8 cellular contexts compared by ENCODE assay signal in the genomic region with DNA sequence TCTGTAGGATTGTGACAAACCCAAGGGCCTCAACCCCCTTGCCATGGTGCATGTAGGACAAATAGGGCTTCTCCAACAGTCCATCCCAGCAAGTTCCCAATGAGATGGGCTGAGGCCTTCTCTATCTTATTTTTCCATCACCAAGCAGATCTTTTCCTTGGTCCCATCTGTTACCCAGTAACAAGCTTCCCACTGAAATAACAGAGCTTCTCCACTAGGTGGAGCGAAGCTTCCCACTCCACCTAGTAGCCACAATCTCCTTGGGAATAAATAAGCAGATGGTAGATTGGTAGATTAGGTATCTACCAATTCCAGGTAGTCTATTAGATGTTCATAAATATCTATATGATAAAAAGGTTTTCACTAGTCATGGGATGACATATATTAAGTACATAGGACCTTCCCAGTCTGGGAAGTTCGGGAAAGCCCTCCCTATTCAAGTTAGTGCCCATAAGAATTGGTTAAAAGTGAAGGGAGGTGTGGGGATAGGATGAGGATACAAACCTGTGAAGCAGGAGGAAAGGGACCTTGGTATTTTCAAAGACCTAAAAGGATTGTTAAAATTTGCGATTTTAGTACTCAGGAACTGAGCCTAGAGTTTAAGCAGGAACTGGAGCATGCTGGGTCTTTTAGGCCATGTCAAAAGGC. TPM values are rescaled to one million over a fixed set of nuclear protein-coding genes. Genes with fewer than 3 reads are reported as not detected.
DNase-seq lines count a peak whose midpoint lies in the region; ATAC-seq and TF ChIP-seq lines count a peak whose summit lies in the region.

No MANE protein-coding gene starts in this region.

- no peaks in the 10 kb centered on the region for H3K36me3 Mint-ChIP-seq in neural crest cell (ENCODE audit: low read depth)
- no peaks in the 10 kb centered on the region for H3K36me3 Mint-ChIP-seq in CD4-positive, alpha-beta memory T cell

- no peak overlapping the region for H3K27ac ChIP-seq in mammary epithelial cell (ENCODE audit: insufficient read depth, low read depth, low read length)
- no peak overlapping the region for H3K27ac ChIP-seq in CD4-positive, alpha-beta memory T cell (ENCODE audit: low read depth, low read length)

- CTCF ChIA-PET in mammary epithelial cell (lab: Charles Lee; ENCODE audit: low non-redundant PET), result interaction anchor here (0.6 to 0.7 kb wide), 3 partner anchors 143 to 370 kb away, joined by 3 to 4 read pairs (median 3); no protein-coding TSS in a partner anchor
- CTCF ChIA-PET in CD4-positive, alpha-beta memory T cell (lab: Charles Lee; ENCODE audit: partially characterized antibody), result interaction anchor here (1.0 kb wide), 3 partner anchors 10 to 361 kb away, joined by 3 to 4 read pairs (median 4); no protein-coding TSS in a partner anchor

- no TSS peak for BruUV-seq in mammary epithelial cell (replicated peaks; lab: Mats Ljungman, UMichigan)

- POLR2A ChIA-PET in CD4-positive, alpha-beta memory T cell (lab: Charles Lee; ENCODE audit: partially characterized antibody), result no interaction called here

- dilution Hi-C loops in mammary epithelial cell (cut with HindIII; ENCODE audit: low sequenced_read_pairs), result loop anchor here (5.0 kb wide), 1 partner anchor 80 kb away; no protein-coding TSS in a partner anchor

- H3K9me3 ChIP-seq in mammary epithelial cell (replicated peaks; ENCODE audit: insufficient read depth, low read length), result no peaks in the 10 kb centered on the region
- H3K9me3 ChIP-seq in CD4-positive, alpha-beta memory T cell (ENCODE audit: control insufficient read depth in 1 of 2, low read length in 2 of 2), result no peaks in the 10 kb centered on the region

- H3K9me3 Mint-ChIP-seq in neural crest cell, result peaks cover under 1% of the 10 kb centered on the region
- peaks cover 0 to under 1% (median 0%) of the 10 kb centered on the region in 8 donors for H3K9me3 Mint-ChIP-seq in CD4-positive, alpha-beta memory T cell

- no peak overlapping the region for H3K27ac Mint-ChIP-seq in neural crest cell (ENCODE audit: unreplicated experiment)
- no peak overlapping the region for H3K27ac Mint-ChIP-seq in CD4-positive, alpha-beta memory T cell

- no peak for ATAC-seq in HG03139 (IDR thresholded peaks at IDR 0.05; ENCODE audit: unreplicated experiment)
- ATAC-seq in HG03378 (IDR thresholded peaks at IDR 0.05; ENCODE audit: unreplicated experiment), result no peak

- no peak for TF ChIP-seq EP300 in Ishikawa (IDR thresholded peaks at IDR 0.05; ENCODE audit: borderline replicate concordance)

- 26% methylated on average over 3 of the region's 3 CpGs for WGBS in mammary epithelial cell (ENCODE audit: low coverage, missing lambda C conversion rate)

- in situ Hi-C loops in mammary epithelial cell (cut with MboI; ENCODE audit: low sequenced_read_pairs in 2 of 2), result no loop called here

- no peaks in the 10 kb centered on the region for H3K79me2 ChIP-seq in mammary epithelial cell (ENCODE audit: insufficient read depth, low read length)

- H3K4me1 Mint-ChIP-seq in neural crest cell, result no peaks in the 10 kb centered on the region
- no peaks in the 10 kb centered on the region for H3K4me1 Mint-ChIP-seq in CD4-positive, alpha-beta memory T cell

- peaks cover 28% of the 10 kb centered on the region for H3K27me3 Mint-ChIP-seq in neural crest cell (ENCODE audit: low read depth)
- peaks cover 2 to 12% of the 10 kb centered on the region in 2 donors for H3K27me3 Mint-ChIP-seq in CD4-positive, alpha-beta memory T cell

- DNase-seq in NCI-H2171 treated with DMSO at 0.1 percent for 48 hours (lab: John Stamatoyannopoulos, UW), result peak; percentile 35
- DNase-seq in NCI-H2171 (lab: John Stamatoyannopoulos, UW), result no peak
- DNase-seq in mammary epithelial cell, result peak; percentile 18
- no peak for DNase-seq in neural crest cell (ENCODE audit: low read depth, low spot score)
- no peak for DNase-seq in CD4-positive, alpha-beta memory T cell

- H3K4me1 ChIP-seq in mammary epithelial cell (ENCODE audit: insufficient read depth, low read length), result no peaks in the 10 kb centered on the region
- no peaks in the 10 kb centered on the region for H3K4me1 ChIP-seq in CD4-positive, alpha-beta memory T cell (ENCODE audit: insufficient read depth, low read length)

- peak; percentile 40; the same call in 1 of the 2 replicates for TF ChIP-seq RAD21 in Ishikawa (IDR thresholded peaks at IDR 0.05; ENCODE audit: low read depth)

- H4K20me1 ChIP-seq in mammary epithelial cell (ENCODE audit: insufficient read depth, low read length), result no peaks in the 10 kb centered on the region

- H3K27me3 ChIP-seq in mammary epithelial cell (ENCODE audit: insufficient read depth, low read length), result no peaks in the 10 kb centered on the region
- no peaks in the 10 kb centered on the region for H3K27me3 ChIP-seq in CD4-positive, alpha-beta memory T cell (ENCODE audit: insufficient read depth, low read length)

- no peak overlapping the region for H3K4me3 ChIP-seq in mammary epithelial cell (replicated peaks in 1 of 3; ENCODE audit: insufficient read depth in 1 of 3, low read depth in 2 of 3, low read length in 3 of 3)
- H3K4me3 ChIP-seq in CD4-positive, alpha-beta memory T cell (ENCODE audit: low read length in 2 of 2), result no peak overlapping the region

- intact Hi-C loops in mammary epithelial cell (cut with micrococcal nuclease), result loop anchor here (1.0 kb wide), 1 partner anchor 361 kb away; no protein-coding TSS in a partner anchor
- intact Hi-C loops in CD4-positive, alpha-beta memory T cell (cut with micrococcal nuclease), result no loop called here

- H3K4me2 ChIP-seq in mammary epithelial cell (ENCODE audit: insufficient read depth, low read depth, low read length), result no peak overlapping the region

- no peaks in the 10 kb centered on the region for H3K36me3 ChIP-seq in mammary epithelial cell (ENCODE audit: insufficient read depth, low read length)
- H3K36me3 ChIP-seq in CD4-positive, alpha-beta memory T cell (ENCODE audit: insufficient read depth, low read length), result no peaks in the 10 kb centered on the region

- H3K4me3 Mint-ChIP-seq in neural crest cell, result no peak overlapping the region
- H3K4me3 Mint-ChIP-seq in CD4-positive, alpha-beta memory T cell, result no peak overlapping the region

- H3K9ac ChIP-seq in mammary epithelial cell (ENCODE audit: insufficient read depth, low read length), result no peak overlapping the region

- H2AFZ ChIP-seq in mammary epithelial cell (ENCODE audit: low read depth, low read length), result no peak overlapping the region

- peak; percentile 49 to 65 for TF ChIP-seq CTCF in mammary epithelial cell (conservative IDR thresholded peaks at IDR 0.05 in 1 of 2, IDR thresholded peaks at IDR 0.05 in 1 of 2; ENCODE audit: extremely low read depth in 1 of 2, insufficient read depth in 1 of 2, low read depth in 1 of 2, low read length in 2 of 2)
- TF ChIP-seq CTCF in neural crest cell (conservative IDR thresholded peaks at IDR 0.05), result peak; percentile 68

TF ChIP-seq in Ishikawa, 13 proteins besides CTCF, POLR2A, EP300 and RAD21 (continues in another document):
- no peak for TF ChIP-seq ZBTB7A (IDR thresholded peaks at IDR 0.05; ENCODE audit: low read depth)
- no peak for TF ChIP-seq NFIC (IDR thresholded peaks at IDR 0.05)
- TF ChIP-seq REST (IDR thresholded peaks at IDR 0.05; ENCODE audit: low read depth), result no peak
- no peak for TF ChIP-seq CEBPB (IDR thresholded peaks at IDR 0.05)
- no peak for TF ChIP-seq TCF12 (IDR thresholded peaks at IDR 0.05; ENCODE audit: low read depth)

RNA-seq across cellular contexts. Expression of gene OR52L1, which starts 5.9 kb away (rescaled TPM):
- not detected for total RNA-seq in mammary epithelial cell
- polyA plus RNA-seq in mammary epithelial cell, result not detected
- polyA minus RNA-seq in mammary epithelial cell, result not detected
- 0.30 TPM in 1 of 2 replicates, not detected in the other for total RNA-seq in neural crest cell
- not detected for total RNA-seq in CD4-positive, alpha-beta memory T cell
- polyA plus RNA-seq in CD4-positive, alpha-beta memory T cell, result not detected

RNA-seq across cellular contexts. Expression of gene OR56A4, which starts 14.0 kb away (rescaled TPM):
- not detected for total RNA-seq in mammary epithelial cell
- not detected for polyA plus RNA-seq in mammary epithelial cell
- polyA minus RNA-seq in mammary epithelial cell, result not detected
- total RNA-seq in neural crest cell, result 0.25 and 0.26 TPM in 2 replicates
- total RNA-seq in CD4-positive, alpha-beta memory T cell, result not detected
- not detected for polyA plus RNA-seq in CD4-positive, alpha-beta memory T cell

RNA-seq across cellular contexts. Expression of gene OR56A5, which starts 24.4 kb away (rescaled TPM):
- total RNA-seq in mammary epithelial cell, result not detected
- not detected for polyA plus RNA-seq in mammary epithelial cell
- polyA minus RNA-seq in mammary epithelial cell, result not detected
- not detected in 2 replicates for total RNA-seq in neural crest cell
- not detected for total RNA-seq in CD4-positive, alpha-beta memory T cell
- polyA plus RNA-seq in CD4-positive, alpha-beta memory T cell, result not detected

RNA-seq across cellular contexts. Expression of gene OR56A1, which starts 37.8 kb away (rescaled TPM):
- not detected for total RNA-seq in mammary epithelial cell
- polyA plus RNA-seq in mammary epithelial cell, result not detected
- polyA minus RNA-seq in mammary epithelial cell, result not detected
- 0.14 and 0.16 TPM in 2 replicates for total RNA-seq in neural crest cell
- total RNA-seq in CD4-positive, alpha-beta memory T cell, result not detected
- not detected for polyA plus RNA-seq in CD4-positive, alpha-beta memory T cell

RNA-seq across cellular contexts. Expression of gene OR56A3, which starts 50.7 kb away (rescaled TPM):
- total RNA-seq in mammary epithelial cell, result not detected
- not detected for polyA plus RNA-seq in mammary epithelial cell
- polyA minus RNA-seq in mammary epithelial cell, result not detected
- total RNA-seq in neural crest cell, result not detected in 2 replicates
- total RNA-seq in CD4-positive, alpha-beta memory T cell, result not detected
- not detected for polyA plus RNA-seq in CD4-positive, alpha-beta memory T cell

Comparison
In these comparisons a context has a peak if more than half of its experiments do, and no peak if none do; other contexts are left out.
1. DNase-seq: peak in NCI-H2171 treated with DMSO at 0.1 percent for 48 hours (single experiment) and mammary epithelial cell (single experiment); none in NCI-H2171 (single experiment), neural crest cell (single experiment) and CD4-positive, alpha-beta memory T cell (0 of 5).